In the genomic region with DNA sequence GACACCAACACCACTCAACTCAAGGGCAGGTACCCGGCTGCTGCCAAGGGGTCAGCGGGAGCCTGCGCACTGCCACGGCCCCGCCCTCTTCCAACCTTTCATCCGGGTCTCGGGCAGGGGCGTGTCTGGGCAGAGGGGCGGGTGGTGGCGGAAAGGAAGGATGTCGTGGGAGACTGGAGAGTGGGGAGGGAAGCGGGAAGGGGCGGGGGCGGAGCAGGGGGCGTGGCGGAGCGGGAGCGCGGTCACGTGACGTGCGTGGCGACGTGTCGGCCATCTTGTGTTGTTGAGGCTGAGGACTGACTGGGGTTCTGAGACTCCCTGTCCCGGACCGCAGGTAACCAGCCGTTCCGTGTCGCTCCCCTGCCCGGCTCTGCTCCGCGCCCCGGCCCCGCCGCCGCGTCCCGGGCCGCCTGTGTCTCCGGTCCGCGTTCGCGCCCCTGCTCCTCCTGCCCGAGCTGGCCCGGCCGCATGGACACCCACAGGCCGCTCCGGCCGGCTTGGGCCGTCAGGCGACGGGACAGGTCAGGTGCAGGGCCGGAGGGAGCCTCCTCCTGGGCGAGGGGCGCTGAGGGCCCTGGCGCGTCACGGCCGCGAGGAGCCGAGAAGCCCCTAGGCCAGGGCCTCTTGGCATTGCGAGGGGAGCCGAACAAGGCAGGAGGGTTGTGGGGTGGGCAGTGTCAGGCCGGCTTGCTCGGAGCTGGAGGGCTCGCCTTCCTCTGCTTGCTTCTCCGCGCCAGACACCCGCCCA, we compare ENCODE assay signal across 1 cellular context.
TF ChIP-seq lines count a peak whose summit lies in the region.

A gene with protein sequence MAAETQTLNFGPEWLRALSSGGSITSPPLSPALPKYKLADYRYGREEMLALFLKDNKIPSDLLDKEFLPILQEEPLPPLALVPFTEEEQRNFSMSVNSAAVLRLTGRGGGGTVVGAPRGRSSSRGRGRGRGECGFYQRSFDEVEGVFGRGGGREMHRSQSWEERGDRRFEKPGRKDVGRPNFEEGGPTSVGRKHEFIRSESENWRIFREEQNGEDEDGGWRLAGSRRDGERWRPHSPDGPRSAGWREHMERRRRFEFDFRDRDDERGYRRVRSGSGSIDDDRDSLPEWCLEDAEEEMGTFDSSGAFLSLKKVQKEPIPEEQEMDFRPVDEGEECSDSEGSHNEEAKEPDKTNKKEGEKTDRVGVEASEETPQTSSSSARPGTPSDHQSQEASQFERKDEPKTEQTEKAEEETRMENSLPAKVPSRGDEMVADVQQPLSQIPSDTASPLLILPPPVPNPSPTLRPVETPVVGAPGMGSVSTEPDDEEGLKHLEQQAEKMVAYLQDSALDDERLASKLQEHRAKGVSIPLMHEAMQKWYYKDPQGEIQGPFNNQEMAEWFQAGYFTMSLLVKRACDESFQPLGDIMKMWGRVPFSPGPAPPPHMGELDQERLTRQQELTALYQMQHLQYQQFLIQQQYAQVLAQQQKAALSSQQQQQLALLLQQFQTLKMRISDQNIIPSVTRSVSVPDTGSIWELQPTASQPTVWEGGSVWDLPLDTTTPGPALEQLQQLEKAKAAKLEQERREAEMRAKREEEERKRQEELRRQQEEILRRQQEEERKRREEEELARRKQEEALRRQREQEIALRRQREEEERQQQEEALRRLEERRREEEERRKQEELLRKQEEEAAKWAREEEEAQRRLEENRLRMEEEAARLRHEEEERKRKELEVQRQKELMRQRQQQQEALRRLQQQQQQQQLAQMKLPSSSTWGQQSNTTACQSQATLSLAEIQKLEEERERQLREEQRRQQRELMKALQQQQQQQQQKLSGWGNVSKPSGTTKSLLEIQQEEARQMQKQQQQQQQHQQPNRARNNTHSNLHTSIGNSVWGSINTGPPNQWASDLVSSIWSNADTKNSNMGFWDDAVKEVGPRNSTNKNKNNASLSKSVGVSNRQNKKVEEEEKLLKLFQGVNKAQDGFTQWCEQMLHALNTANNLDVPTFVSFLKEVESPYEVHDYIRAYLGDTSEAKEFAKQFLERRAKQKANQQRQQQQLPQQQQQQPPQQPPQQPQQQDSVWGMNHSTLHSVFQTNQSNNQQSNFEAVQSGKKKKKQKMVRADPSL (N-terminal part only) (plus strand): TSS at position 273 of the 748 bp plus-strand sequence. CDS start 37,867 bp downstream, outside the sequence.

TF ChIP-seq in HepG2, 621 proteins besides CTCF, POLR2A, EP300 and RAD21 (continued from another document and continues in another):
- no peak for TF ChIP-seq ZNF160 (CRISPR knock-in tag; IDR thresholded peaks at IDR 0.05)
- TF ChIP-seq ZSCAN21 (CRISPR knock-in tag; IDR thresholded peaks at IDR 0.05; ENCODE audit: borderline replicate concordance), result peak; percentile 99
- no peak; the same call in 1 of the 2 replicates for TF ChIP-seq NR2F2 (IDR thresholded peaks at IDR 0.05; ENCODE audit: borderline replicate concordance, low read depth)
- peak; percentile 17; the same call in 1 of the 2 replicates for TF ChIP-seq ZNF616 (CRISPR knock-in tag; IDR thresholded peaks at IDR 0.05; ENCODE audit: low read depth)
- TF ChIP-seq, protein P1, sequence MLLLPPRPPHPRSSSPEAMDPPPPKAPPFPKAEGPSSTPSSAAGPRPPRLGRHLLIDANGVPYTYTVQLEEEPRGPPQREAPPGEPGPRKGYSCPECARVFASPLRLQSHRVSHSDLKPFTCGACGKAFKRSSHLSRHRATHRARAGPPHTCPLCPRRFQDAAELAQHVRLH (CRISPR knock-in tag; IDR thresholded peaks at IDR 0.05; ENCODE audit: borderline replicate concordance, low read depth), result no peak
- no peak for TF ChIP-seq MTF2 (CRISPR knock-in tag; IDR thresholded peaks at IDR 0.05; ENCODE audit: borderline replicate concordance)
- peak; percentile 31; the same call in 1 of the 2 replicates for TF ChIP-seq ZNF713 (CRISPR knock-in tag; IDR thresholded peaks at IDR 0.05)
- no peak for TF ChIP-seq TBX3 (IDR thresholded peaks at IDR 0.05; ENCODE audit: borderline replicate concordance)
- no peak for TF ChIP-seq NBN (conservative IDR thresholded peaks at IDR 0.05)
- no peak for TF ChIP-seq KLF12 (CRISPR knock-in tag; IDR thresholded peaks at IDR 0.05; ENCODE audit: borderline replicate concordance)
- peak; percentile 18; the same call in 1 of the 2 replicates for TF ChIP-seq ZIK1 (CRISPR knock-in tag; IDR thresholded peaks at IDR 0.05; ENCODE audit: borderline replicate concordance, low read depth)
- no peak for TF ChIP-seq ATF7 (IDR thresholded peaks at IDR 0.05)
- no peak; the same call in 1 of the 2 replicates for TF ChIP-seq ATF7 (CRISPR knock-in tag; IDR thresholded peaks at IDR 0.05)
- TF ChIP-seq ZNF136 (CRISPR knock-in tag; IDR thresholded peaks at IDR 0.05; ENCODE audit: low read depth), result no peak
- TF ChIP-seq, protein P2, sequence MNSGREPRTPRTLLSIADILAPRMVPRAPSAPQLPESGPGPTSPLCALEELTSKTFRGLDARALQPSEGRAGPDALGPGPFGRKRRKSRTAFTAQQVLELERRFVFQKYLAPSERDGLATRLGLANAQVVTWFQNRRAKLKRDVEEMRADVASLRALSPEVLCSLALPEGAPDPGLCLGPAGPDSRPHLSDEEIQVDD (CRISPR knock-in tag; IDR thresholded peaks at IDR 0.05; ENCODE audit: borderline replicate concordance), result peak; percentile 32; the same call in 1 of the 2 replicates
- peak; percentile 50; the same call in 1 of the 2 replicates for TF ChIP-seq ZNF431 (CRISPR knock-in tag; IDR thresholded peaks at IDR 0.05; ENCODE audit: borderline replicate concordance, low read depth)
- TF ChIP-seq KDM3A (CRISPR knock-in tag; IDR thresholded peaks at IDR 0.05; ENCODE audit: low read depth), result no peak; the same call in 1 of the 2 replicates
- TF ChIP-seq ZNF891 (CRISPR knock-in tag; IDR thresholded peaks at IDR 0.05), result peak; percentile 67
- TF ChIP-seq KAT7 (CRISPR knock-in tag; IDR thresholded peaks at IDR 0.05; ENCODE audit: borderline replicate concordance), result peak; percentile 97
- TF ChIP-seq ZNF749 (CRISPR knock-in tag; IDR thresholded peaks at IDR 0.05; ENCODE audit: borderline replicate concordance), result peak; percentile 97
- peak; percentile 100 for TF ChIP-seq ZFY (CRISPR knock-in tag; IDR thresholded peaks at IDR 0.05)
- TF ChIP-seq ZNF724P (CRISPR knock-in tag; IDR thresholded peaks at IDR 0.05; ENCODE audit: borderline replicate concordance), result peak; percentile 72; the same call in 1 of the 2 replicates
- TF ChIP-seq ZNF777 (CRISPR knock-in tag; IDR thresholded peaks at IDR 0.05), result no peak; the same call in 1 of the 2 replicates
- TF ChIP-seq DR1 (CRISPR knock-in tag; IDR thresholded peaks at IDR 0.05), result no peak; the same call in 1 of the 2 replicates
- peak; percentile 96 for TF ChIP-seq RBFOX2 (IDR thresholded peaks at IDR 0.05; ENCODE audit: low read depth, low read length)
- TF ChIP-seq KLF6 (CRISPR knock-in tag; IDR thresholded peaks at IDR 0.05), result peak; percentile 86
- TF ChIP-seq, protein P3, sequence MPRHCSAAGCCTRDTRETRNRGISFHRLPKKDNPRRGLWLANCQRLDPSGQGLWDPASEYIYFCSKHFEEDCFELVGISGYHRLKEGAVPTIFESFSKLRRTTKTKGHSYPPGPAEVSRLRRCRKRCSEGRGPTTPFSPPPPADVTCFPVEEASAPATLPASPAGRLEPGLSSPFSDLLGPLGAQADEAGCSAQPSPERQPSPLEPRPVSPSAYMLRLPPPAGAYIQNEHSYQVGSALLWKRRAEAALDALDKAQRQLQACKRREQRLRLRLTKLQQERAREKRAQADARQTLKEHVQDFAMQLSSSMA (CRISPR knock-in tag; IDR thresholded peaks at IDR 0.05), result peak; percentile 53
- TF ChIP-seq NONO (IDR thresholded peaks at IDR 0.05), result no peak
- peak; percentile 89 for TF ChIP-seq NONO (CRISPR knock-in tag; conservative IDR thresholded peaks at IDR 0.05)
- peak; percentile 54; the same call in 1 of the 2 replicates for TF ChIP-seq ZNF446 (CRISPR knock-in tag; IDR thresholded peaks at IDR 0.05)
- TF ChIP-seq, protein P4, sequence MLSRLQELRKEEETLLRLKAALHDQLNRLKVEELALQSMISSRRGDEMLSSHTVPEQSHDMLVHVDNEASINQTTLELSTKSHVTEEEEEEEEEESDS (CRISPR knock-in tag; IDR thresholded peaks at IDR 0.05; ENCODE audit: borderline replicate concordance), result peak; percentile 63; the same call in 1 of the 2 replicates
- 0 out of 2 replicates have a peak, but pooled peaks have one; percentile 5 for TF ChIP-seq SMAD1 (CRISPR knock-in tag; IDR thresholded peaks at IDR 0.05; ENCODE audit: borderline replicate concordance, low read depth)
- TF ChIP-seq, protein P5, sequence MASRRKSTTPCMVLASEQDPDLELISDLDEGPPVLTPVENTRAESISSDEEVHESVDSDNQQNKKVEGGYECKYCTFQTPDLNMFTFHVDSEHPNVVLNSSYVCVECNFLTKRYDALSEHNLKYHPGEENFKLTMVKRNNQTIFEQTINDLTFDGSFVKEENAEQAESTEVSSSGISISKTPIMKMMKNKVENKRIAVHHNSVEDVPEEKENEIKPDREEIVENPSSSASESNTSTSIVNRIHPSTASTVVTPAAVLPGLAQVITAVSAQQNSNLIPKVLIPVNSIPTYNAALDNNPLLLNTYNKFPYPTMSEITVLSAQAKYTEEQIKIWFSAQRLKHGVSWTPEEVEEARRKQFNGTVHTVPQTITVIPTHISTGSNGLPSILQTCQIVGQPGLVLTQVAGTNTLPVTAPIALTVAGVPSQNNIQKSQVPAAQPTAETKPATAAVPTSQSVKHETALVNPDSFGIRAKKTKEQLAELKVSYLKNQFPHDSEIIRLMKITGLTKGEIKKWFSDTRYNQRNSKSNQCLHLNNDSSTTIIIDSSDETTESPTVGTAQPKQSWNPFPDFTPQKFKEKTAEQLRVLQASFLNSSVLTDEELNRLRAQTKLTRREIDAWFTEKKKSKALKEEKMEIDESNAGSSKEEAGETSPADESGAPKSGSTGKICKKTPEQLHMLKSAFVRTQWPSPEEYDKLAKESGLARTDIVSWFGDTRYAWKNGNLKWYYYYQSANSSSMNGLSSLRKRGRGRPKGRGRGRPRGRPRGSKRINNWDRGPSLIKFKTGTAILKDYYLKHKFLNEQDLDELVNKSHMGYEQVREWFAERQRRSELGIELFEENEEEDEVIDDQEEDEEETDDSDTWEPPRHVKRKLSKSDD (CRISPR knock-in tag; IDR thresholded peaks at IDR 0.05; ENCODE audit: low read depth), result peak; percentile 90
- peak; percentile 96 for TF ChIP-seq MAZ (IDR thresholded peaks at IDR 0.05; ENCODE audit: borderline replicate concordance, low read depth, low read length)
- TF ChIP-seq MAZ (CRISPR knock-in tag; IDR thresholded peaks at IDR 0.05; ENCODE audit: low read depth), result peak; percentile 88
- TF ChIP-seq GPN1 (CRISPR knock-in tag; IDR thresholded peaks at IDR 0.05; ENCODE audit: borderline replicate concordance), result peak; percentile 31; the same call in 1 of the 2 replicates
- no peak for TF ChIP-seq ZNF143 (CRISPR knock-in tag; IDR thresholded peaks at IDR 0.05)
- 0 out of 2 replicates have a peak, but pooled peaks have one; percentile 29 for TF ChIP-seq ZNF83 (CRISPR knock-in tag; IDR thresholded peaks at IDR 0.05; ENCODE audit: borderline replicate concordance)
- peak; percentile 98; the same call in 1 of the 2 replicates for TF ChIP-seq PAX8 (CRISPR knock-in tag; IDR thresholded peaks at IDR 0.05; ENCODE audit: borderline replicate concordance)
- peak; percentile 66 for TF ChIP-seq TBX2 (CRISPR knock-in tag; IDR thresholded peaks at IDR 0.05; ENCODE audit: borderline replicate concordance)
- TF ChIP-seq HHEX (CRISPR knock-in tag; IDR thresholded peaks at IDR 0.05), result no peak
- TF ChIP-seq RAD51 (IDR thresholded peaks at IDR 0.05; ENCODE audit: borderline replicate concordance), result peak; percentile 98
- peak; percentile 25; the same call in 1 of the 2 replicates for TF ChIP-seq JUN (CRISPR knock-in tag; IDR thresholded peaks at IDR 0.05)
- TF ChIP-seq, protein P6, sequence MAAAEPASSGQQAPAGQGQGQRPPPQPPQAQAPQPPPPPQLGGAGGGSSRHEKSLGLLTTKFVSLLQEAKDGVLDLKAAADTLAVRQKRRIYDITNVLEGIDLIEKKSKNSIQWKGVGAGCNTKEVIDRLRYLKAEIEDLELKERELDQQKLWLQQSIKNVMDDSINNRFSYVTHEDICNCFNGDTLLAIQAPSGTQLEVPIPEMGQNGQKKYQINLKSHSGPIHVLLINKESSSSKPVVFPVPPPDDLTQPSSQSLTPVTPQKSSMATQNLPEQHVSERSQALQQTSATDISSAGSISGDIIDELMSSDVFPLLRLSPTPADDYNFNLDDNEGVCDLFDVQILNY (CRISPR knock-in tag; conservative IDR thresholded peaks at IDR 0.05), result no peak; the same call in 1 of the 2 replicates
- TF ChIP-seq HNF4A (CRISPR knock-in tag; IDR thresholded peaks at IDR 0.05), result no peak
- TF ChIP-seq, protein P7, sequence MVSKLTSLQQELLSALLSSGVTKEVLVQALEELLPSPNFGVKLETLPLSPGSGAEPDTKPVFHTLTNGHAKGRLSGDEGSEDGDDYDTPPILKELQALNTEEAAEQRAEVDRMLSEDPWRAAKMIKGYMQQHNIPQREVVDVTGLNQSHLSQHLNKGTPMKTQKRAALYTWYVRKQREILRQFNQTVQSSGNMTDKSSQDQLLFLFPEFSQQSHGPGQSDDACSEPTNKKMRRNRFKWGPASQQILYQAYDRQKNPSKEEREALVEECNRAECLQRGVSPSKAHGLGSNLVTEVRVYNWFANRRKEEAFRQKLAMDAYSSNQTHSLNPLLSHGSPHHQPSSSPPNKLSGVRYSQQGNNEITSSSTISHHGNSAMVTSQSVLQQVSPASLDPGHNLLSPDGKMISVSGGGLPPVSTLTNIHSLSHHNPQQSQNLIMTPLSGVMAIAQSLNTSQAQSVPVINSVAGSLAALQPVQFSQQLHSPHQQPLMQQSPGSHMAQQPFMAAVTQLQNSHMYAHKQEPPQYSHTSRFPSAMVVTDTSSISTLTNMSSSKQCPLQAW (CRISPR knock-in tag; IDR thresholded peaks at IDR 0.05), result no peak
- TF ChIP-seq, protein P8, sequence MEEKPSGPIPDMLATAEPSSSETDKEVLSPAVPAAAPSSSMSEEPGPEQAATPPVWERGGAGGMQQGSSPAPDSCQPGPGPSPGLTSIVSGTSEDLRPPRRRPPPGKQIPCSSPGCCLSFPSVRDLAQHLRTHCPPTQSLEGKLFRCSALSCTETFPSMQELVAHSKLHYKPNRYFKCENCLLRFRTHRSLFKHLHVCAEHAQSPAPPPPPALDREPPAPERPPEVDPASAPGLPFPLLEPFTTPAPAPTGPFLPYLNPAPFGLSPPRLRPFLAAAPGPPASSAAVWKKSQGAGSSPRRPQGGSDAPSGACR (CRISPR knock-in tag; IDR thresholded peaks at IDR 0.05), result 0 out of 2 replicates have a peak, but pooled peaks have one; percentile 46
- TF ChIP-seq ZNF772 (CRISPR knock-in tag; IDR thresholded peaks at IDR 0.05), result peak; percentile 55; the same call in 1 of the 2 replicates
- TF ChIP-seq, protein P9, sequence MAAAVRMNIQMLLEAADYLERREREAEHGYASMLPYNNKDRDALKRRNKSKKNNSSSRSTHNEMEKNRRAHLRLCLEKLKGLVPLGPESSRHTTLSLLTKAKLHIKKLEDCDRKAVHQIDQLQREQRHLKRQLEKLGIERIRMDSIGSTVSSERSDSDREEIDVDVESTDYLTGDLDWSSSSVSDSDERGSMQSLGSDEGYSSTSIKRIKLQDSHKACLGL (CRISPR knock-in tag; IDR thresholded peaks at IDR 0.05), result peak; percentile 98
- peak; percentile 54 for TF ChIP-seq SKI (IDR thresholded peaks at IDR 0.05; ENCODE audit: partially characterized antibody)
- TF ChIP-seq SAP130 (CRISPR knock-in tag; IDR thresholded peaks at IDR 0.05; ENCODE audit: low read depth), result peak; percentile 90
- no peak; the same call in 1 of the 2 replicates for TF ChIP-seq CCDC6 (CRISPR knock-in tag; IDR thresholded peaks at IDR 0.05)
